ENCODE assay signal across 19 cellular contexts in the genomic region with DNA sequence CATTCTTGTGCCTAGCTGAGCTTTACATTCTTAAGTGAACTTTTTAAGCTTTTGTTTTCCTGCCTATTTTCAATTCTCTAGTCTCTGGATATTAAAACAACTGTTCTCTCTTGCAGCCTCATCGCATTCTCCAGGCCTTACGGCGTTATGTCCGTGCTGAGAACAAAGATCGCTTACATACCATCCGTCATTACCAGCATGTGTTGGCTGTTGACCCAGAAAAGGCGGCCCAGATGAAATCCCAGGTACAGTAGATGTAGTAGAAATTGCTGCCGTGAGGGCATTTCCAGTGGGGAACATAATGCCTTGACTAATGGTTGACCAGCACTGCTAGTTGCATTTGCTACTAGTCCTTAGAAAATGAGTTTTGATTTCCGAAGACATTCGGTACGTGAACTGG. TPM values are rescaled to one million over a fixed set of nuclear protein-coding genes. Genes with fewer than 3 reads are reported as not detected.
"Had no signal": no experiment of that assay in that cellular context is flagged by ENCODE, and none has a peak within 500 bp of the region (broad histone marks: within the 10 kb centered on the region; RNA-seq: fewer than 3 reads in every experiment).

No MANE protein-coding gene starts in this region.

- H3K9me3 Mint-ChIP-seq: dendritic cell treated with granulocyte-macrophage colony-stimulating factor and Interleukin-4, amounts not matched to agents 40 ng/mL and 50 ng/mL, for 4 days; naive B cell; nephron had no signal

- H3K4me3 Mint-ChIP-seq: dendritic cell treated with granulocyte-macrophage colony-stimulating factor and Interleukin-4, amounts not matched to agents 40 ng/mL and 50 ng/mL, for 4 days; naive B cell; nephron had no signal

- H3K4me1 Mint-ChIP-seq: nephron had no signal

- H3K79me2 ChIP-seq: parathyroid adenoma had no signal

- H3K27ac ChIP-seq: heart right ventricle, parathyroid adenoma, prostate gland, stomach, thoracic aorta, transverse colon had no signal

- H3K27me3 ChIP-seq: heart right ventricle, stomach, transverse colon had no signal

- H3K27ac Mint-ChIP-seq: dendritic cell treated with granulocyte-macrophage colony-stimulating factor and Interleukin-4, amounts not matched to agents 40 ng/mL and 50 ng/mL, for 4 days; nephron had no signal

- H3K27me3 Mint-ChIP-seq: dendritic cell treated with granulocyte-macrophage colony-stimulating factor and Interleukin-4, amounts not matched to agents 40 ng/mL and 50 ng/mL, for 4 days; naive B cell had no signal

- H2AFZ ChIP-seq: parathyroid adenoma had no signal

- ATAC-seq: heart right ventricle had no signal

- H3K9me3 ChIP-seq: heart right ventricle, prostate gland, stomach, thoracic aorta, transverse colon had no signal

- H3K4me1 ChIP-seq: parathyroid adenoma, prostate gland, transverse colon had no signal

- DNase-seq: erythroblast; foreskin melanocyte; heart right ventricle; hypothalamus; kidney glomerular epithelial cell; mesendoderm; naive B cell; small intestine; stimulated activated CD4-positive, alpha-beta T cell treated with anti-CD3 and anti-CD28 coated beads, Interleukin-12 subunit alpha, Interleukin-12 subunit beta, amount 100 ng/mL, for 4 hours; stimulated activated naive CD4-positive, alpha-beta T cell; stomach; substantia nigra; transverse colon had no signal

- H3K4me3 ChIP-seq: heart right ventricle, prostate gland, stomach, thoracic aorta, transverse colon had no signal

RNA-seq across cellular contexts. Expression of a gene that starts 29.7 kb away (rescaled TPM):
- total RNA-seq: endothelial cell of umbilical vein had no signal
